Comparison of ENCODE assay signal across 11 cellular contexts in the genomic region with DNA sequence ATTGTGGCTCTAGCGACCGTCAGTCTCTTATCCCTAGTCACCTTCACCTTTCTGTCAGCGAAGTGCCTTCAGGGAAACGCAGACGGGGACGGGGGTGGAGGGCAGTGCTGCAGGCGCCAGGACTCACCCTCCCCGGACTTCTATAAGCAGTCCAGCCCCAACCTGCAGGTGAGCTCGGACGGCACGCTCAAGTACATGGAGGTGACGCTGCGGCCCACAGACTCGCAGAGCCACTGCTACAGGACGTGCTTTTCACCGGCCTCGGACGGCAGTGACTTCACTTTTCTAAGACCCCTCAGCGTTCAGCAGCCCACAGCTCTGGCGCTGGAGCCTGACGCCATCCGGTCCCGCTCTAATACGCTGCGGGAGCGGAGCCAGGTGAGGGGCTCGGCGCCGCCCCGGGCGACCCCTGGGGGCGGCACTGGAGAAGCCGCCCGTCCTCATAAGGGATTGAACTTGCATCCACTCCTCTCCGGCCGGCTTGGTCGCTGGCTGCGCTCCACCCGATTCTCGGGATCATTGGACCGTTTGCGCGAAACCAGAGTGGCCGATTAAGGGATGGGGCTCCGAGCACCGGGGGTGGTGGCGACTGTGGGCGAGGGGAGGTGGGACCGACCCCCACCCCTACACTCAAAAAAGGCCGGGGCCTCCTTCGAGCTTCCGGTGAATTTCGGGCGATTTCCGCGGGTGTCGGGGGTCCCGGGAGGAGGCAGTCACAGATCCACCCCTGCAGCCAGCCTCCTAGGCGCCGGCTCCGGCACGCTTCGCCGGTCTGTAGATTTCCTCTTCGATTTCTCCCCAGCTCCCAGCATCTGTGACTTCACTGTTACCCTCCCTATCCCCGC.
A peak's percentile ranks its signal among the peaks of the same experiment; 100 is the strongest.
DNase-seq lines count a peak whose midpoint lies in the region; ATAC-seq and TF ChIP-seq lines count a peak whose summit lies in the region.
"Had no signal": no experiment of that assay in that cellular context is flagged by ENCODE, and none has a peak within 500 bp of the region (broad histone marks: within the 10 kb centered on the region; RNA-seq: fewer than 3 reads in every experiment).

No MANE protein-coding gene starts in this region.

- no peaks in the 10 kb centered on the region for H3K9me3 Mint-ChIP-seq in T-helper 2 cell treated with Interferon-gamma antibody and Interleukin-4, amounts not matched to agents 5 μg/mL and 100 μg/mL, for 36 hours
- no peaks in the 10 kb centered on the region for H3K9me3 Mint-ChIP-seq in stimulated activated effector memory CD8-positive, alpha-beta T cell treated with anti-CD3 and anti-CD28 coated beads, Interleukin-12 subunit alpha, Interleukin-12 subunit beta, amount 100 ng/mL, for 72 hours

- peaks cover 58% of the 10 kb centered on the region for H3K27me3 Mint-ChIP-seq in T-helper 2 cell treated with Interferon-gamma antibody and Interleukin-4, amounts not matched to agents 5 μg/mL and 100 μg/mL, for 36 hours (ENCODE audit: low read depth)

- H3K27ac ChIP-seq in coronary artery: no peak overlapping the region
- H3K27ac ChIP-seq: ovary had no signal

- H3K4me3 ChIP-seq in coronary artery: peak overlapping the region; percentile 25
- H3K4me3 ChIP-seq: ovary had no signal

- peaks cover 3% of the 10 kb centered on the region for H3K4me1 Mint-ChIP-seq in T-helper 2 cell treated with Interferon-gamma antibody and Interleukin-4, amounts not matched to agents 5 μg/mL and 100 μg/mL, for 36 hours (ENCODE audit: low read depth)
- peaks cover 31% of the 10 kb centered on the region for H3K4me1 Mint-ChIP-seq in stimulated activated effector memory CD8-positive, alpha-beta T cell treated with anti-CD3 and anti-CD28 coated beads, Interleukin-12 subunit alpha, Interleukin-12 subunit beta, amount 100 ng/mL, for 72 hours

- DNase-seq in T-helper 2 cell treated with Interferon-gamma antibody and Interleukin-4, amounts not matched to agents 5 μg/mL and 100 μg/mL, for 36 hours (ENCODE audit: low spot score): no peak
- DNase-seq in T-helper 2 cell (no peak), coronary artery (ENCODE audit: low spot score) (peak; percentile 60)
- no peak for DNase-seq in stimulated activated effector memory CD8-positive, alpha-beta T cell treated with anti-CD3 and anti-CD28 coated beads, Interleukin-12 subunit alpha, Interleukin-12 subunit beta, amount 100 ng/mL, for 72 hours (ENCODE audit: low spot score in 2 of 2)
- DNase-seq in effector CD8-positive, alpha-beta T cell (lab: John Stamatoyannopoulos, UW): no peak
- DNase-seq in central memory CD4-positive, alpha-beta T cell: no peak
- DNase-seq: heart right ventricle, MM.1S, ovary had no signal

- ATAC-seq in HG02885 (IDR thresholded peaks at IDR 0.05; ENCODE audit: poor library complexity, unreplicated experiment): peak; percentile 13
- no peak for ATAC-seq in stimulated activated effector memory CD8-positive, alpha-beta T cell treated with anti-CD3 and anti-CD28 coated beads, Interleukin-12 subunit alpha, Interleukin-12 subunit beta, amount 100 ng/mL, for 72 hours
- ATAC-seq in HG02610 (IDR thresholded peaks at IDR 0.05; ENCODE audit: unreplicated experiment): no peak
- ATAC-seq: heart right ventricle had no signal

- no peak for TF ChIP-seq CTCF in coronary artery (IDR thresholded peaks at IDR 0.05)

- H3K36me3 Mint-ChIP-seq in T-helper 2 cell treated with Interferon-gamma antibody and Interleukin-4, amounts not matched to agents 5 μg/mL and 100 μg/mL, for 36 hours (ENCODE audit: low read depth): no peaks in the 10 kb centered on the region
- no peaks in the 10 kb centered on the region for H3K36me3 Mint-ChIP-seq in stimulated activated effector memory CD8-positive, alpha-beta T cell treated with anti-CD3 and anti-CD28 coated beads, Interleukin-12 subunit alpha, Interleukin-12 subunit beta, amount 100 ng/mL, for 72 hours

- no peak overlapping the region for H3K27ac Mint-ChIP-seq in T-helper 2 cell treated with Interferon-gamma antibody and Interleukin-4, amounts not matched to agents 5 μg/mL and 100 μg/mL, for 36 hours
- H3K27ac Mint-ChIP-seq in stimulated activated effector memory CD8-positive, alpha-beta T cell treated with anti-CD3 and anti-CD28 coated beads, Interleukin-12 subunit alpha, Interleukin-12 subunit beta, amount 100 ng/mL, for 72 hours: no peak overlapping the region

- H3K4me3 Mint-ChIP-seq in T-helper 2 cell treated with Interferon-gamma antibody and Interleukin-4, amounts not matched to agents 5 μg/mL and 100 μg/mL, for 36 hours: peak overlapping the region; percentile 73
- peak overlapping the region; percentile 67 for H3K4me3 Mint-ChIP-seq in stimulated activated effector memory CD8-positive, alpha-beta T cell treated with anti-CD3 and anti-CD28 coated beads, Interleukin-12 subunit alpha, Interleukin-12 subunit beta, amount 100 ng/mL, for 72 hours
